ENCODE assay signal across 17 cellular contexts in genomic region chr5:141517902-141518610, GRCh38. TPM values are rescaled to one million over a fixed set of nuclear protein-coding genes. Genes with fewer than 3 reads are reported as not detected.
DNase-seq lines count a peak whose midpoint lies in the region; ATAC-seq and TF ChIP-seq lines count a peak whose summit lies in the region.
"Had no signal": no experiment of that assay in that cellular context is flagged by ENCODE, and none has a peak within 500 bp of the region (broad histone marks: within the 10 kb centered on the region; RNA-seq: fewer than 3 reads in every experiment).

No MANE protein-coding gene starts in this region.

- H3K27me3 Mint-ChIP-seq in osteocyte (ENCODE audit: unreplicated experiment) (no peaks in the 10 kb centered on the region), T-cell (no peaks in the 10 kb centered on the region)

- peaks cover 12% of the 10 kb centered on the region for H3K36me3 Mint-ChIP-seq in osteocyte (ENCODE audit: unreplicated experiment)
- H3K36me3 Mint-ChIP-seq in T-cell: peaks cover 61% of the 10 kb centered on the region

- no peaks in the 10 kb centered on the region for H4K20me1 ChIP-seq in DOHH2 (ENCODE audit: control insufficient read depth, insufficient read depth, low read depth, low read length)

- TF ChIP-seq CTCF in DOHH2 (IDR thresholded peaks at IDR 0.05; ENCODE audit: low read depth, low read length, poor library complexity, severe bottlenecking): no peak
- no peak for TF ChIP-seq CTCF in osteocyte (IDR thresholded peaks at IDR 0.05)

- DNase-seq in SK-N-MC (ENCODE audit: low read depth, low spot score) (no peak), fibroblast of peridontal ligament (ENCODE audit: extremely low read depth) (peak; percentile 65), osteocyte (ENCODE audit: extremely low spot score, unreplicated experiment) (no peak), T-cell (no peak), COLO668 (lab: John Stamatoyannopoulos, UW; ENCODE audit: unreplicated experiment) (no peak)
- DNase-seq: activated CD4-positive, CD25-positive, alpha-beta regulatory T cell treated with anti-CD3 and anti-CD28 coated beads, Interleukin-2, amount 50 U/mL, for 72 hours; activated T-cell treated with anti-CD3 and anti-CD28 coated beads, Interleukin-2, amount 50 U/mL, for 48 hours; cerebellar nuclear complex; foreskin keratinocyte; GDM1; kidney glomerular epithelial cell; NCI-H2171 treated with DMSO at 0.1 percent for 48 hours; stimulated activated CD4-positive, alpha-beta T cell treated with anti-CD3 and anti-CD28 coated beads, Interleukin-4, amount 100 ng/mL, for 1 hour; stimulated activated naive CD4-positive, alpha-beta T cell had no signal

- no peak overlapping the region for H3K9ac ChIP-seq in SK-N-MC (ENCODE audit: insufficient read length)

- H3K36me3 ChIP-seq in DOHH2 (ENCODE audit: control insufficient read depth, low read length) (peaks cover 88% of the 10 kb centered on the region), SK-N-MC (ENCODE audit: insufficient read depth, low read length) (peaks cover 51% of the 10 kb centered on the region)

- peaks cover 26% of the 10 kb centered on the region for H3F3A ChIP-seq in DOHH2 (ENCODE audit: control insufficient read depth, insufficient read depth)

- CTCF ChIA-PET in T-cell (lab: Charles Lee): interaction anchor here (0.6 to 1.0 kb wide), 5 partner anchors 40 to 205 kb away, joined by 3 to 8 read pairs (median 7); partner anchors contain the start of gene PCDHGB6 (in 1 of the 2)

- no peaks in the 10 kb centered on the region for H3K27me3 ChIP-seq in DOHH2 (ENCODE audit: control insufficient read depth, low read length)
- H3K27me3 ChIP-seq: foreskin keratinocyte had no signal

- POLR2A ChIA-PET in T-cell (lab: Charles Lee): interaction anchor here in 1 of 2 donors (0.6 to 0.7 kb wide), 2 partner anchors 25 to 197 kb away, joined by 4 read pairs; partner anchors contain the start of gene TAF7

- H3K79me2 ChIP-seq in DOHH2 (ENCODE audit: control insufficient read depth, low read length): peaks cover 5% of the 10 kb centered on the region

- H3K27ac Mint-ChIP-seq in osteocyte (ENCODE audit: unreplicated experiment) (peak overlapping the region; percentile 96), T-cell (peak overlapping the region in 1 of 2 donors; percentile 31)

- ATAC-seq in T-cell (replicated peaks in 1 of 4) (no peak), HG02938 (IDR thresholded peaks at IDR 0.05; ENCODE audit: unreplicated experiment) (no peak), GM21360 (IDR thresholded peaks at IDR 0.05; ENCODE audit: unreplicated experiment) (no peak)
- ATAC-seq: foreskin keratinocyte had no signal

- H3K9me2 ChIP-seq in DOHH2 (replicated peaks; ENCODE audit: control insufficient read depth, low read length): no peaks in the 10 kb centered on the region

- H3K27ac ChIP-seq in DOHH2 (ENCODE audit: low read depth, low read length) (peak overlapping the region; percentile 6; the same call in 1 of the 2 replicates), SK-N-MC (peak overlapping the region; percentile 97)
- H3K27ac ChIP-seq: foreskin keratinocyte had no signal

- H3K9me3 ChIP-seq in DOHH2 (ENCODE audit: control insufficient read depth, insufficient read depth, low read length) (no peaks in the 10 kb centered on the region), SK-N-MC (ENCODE audit: low read depth, low read length) (no peaks in the 10 kb centered on the region)

- no peak overlapping the region for H3K4me2 ChIP-seq in DOHH2 (ENCODE audit: low read length)

- H3K4me3 ChIP-seq in DOHH2 (ENCODE audit: low read length) (no peak overlapping the region), SK-N-MC (no peak overlapping the region)

- H3K9me3 Mint-ChIP-seq in osteocyte (ENCODE audit: unreplicated experiment) (no peaks in the 10 kb centered on the region), T-cell (no peaks in the 10 kb centered on the region)

- no peak overlapping the region for H3K4me3 Mint-ChIP-seq in osteocyte (ENCODE audit: unreplicated experiment)
- H3K4me3 Mint-ChIP-seq in T-cell: no peak overlapping the region

- H3K4me1 Mint-ChIP-seq in osteocyte (ENCODE audit: unreplicated experiment): peaks cover 97% of the 10 kb centered on the region
- peaks cover 27 to 41% (median 29%) of the 10 kb centered on the region in 3 donors for H3K4me1 Mint-ChIP-seq in T-cell

- H3K4me1 ChIP-seq in DOHH2 (ENCODE audit: control insufficient read depth, low read length): peaks cover 80% of the 10 kb centered on the region

RNA-seq across cellular contexts. Expression of gene PCDHGC5, which starts 29.2 kb away (rescaled TPM):
- total RNA-seq in osteocyte (1.4 and 1.9 TPM in 2 replicates), T-cell (not detected)

RNA-seq across cellular contexts. Expression of gene PCDHGC4, which starts 33.2 kb away (rescaled TPM):
- 2.8 and 3.7 TPM in 2 replicates for total RNA-seq in osteocyte
- under 1 TPM in 2 of 5 donors, not detected in 3; 0.18 to 0.51 TPM for total RNA-seq in T-cell

RNA-seq across cellular contexts. Expression of gene PCDHGC3, which starts 42.3 kb away (rescaled TPM):
- total RNA-seq in osteocyte: 92.4 and 99.9 TPM in 2 replicates
- total RNA-seq in T-cell: under 1 TPM in 4 of 5 donors, not detected in 1; 0.12 to 0.30 (median 0.24) TPM

Comparison
In these comparisons a context has a peak if more than half of its experiments do, and no peak if none do; other contexts are left out.
1. RNA of gene PCDHGC3, which starts 42.3 kb away (total RNA-seq): 92.4 to 99.9 TPM in osteocyte; 0.12 to 0.30 TPM in T-cell; every median in the first group is over 10 times any median in the second.